In genomic region chr6:127464161-127464880, GRCh38 we compare ENCODE assay signal across 8 cellular contexts.
DNase-seq lines count a peak whose midpoint lies in the region; ATAC-seq, FAIRE-seq and TF ChIP-seq lines count a peak whose summit lies in the region.

No MANE protein-coding gene starts in this region.

- DNase-seq in GM04503 (ENCODE audit: low read depth) (peak; percentile 64), astrocyte of the cerebellum (ENCODE audit: low read depth) (peak; percentile 88), hepatic stellate cell (ENCODE audit: low spot score) (peak; percentile 70), stromal cell of bone marrow (ENCODE audit: low read depth) (peak; percentile 86), superior temporal gyrus (ENCODE audit: extremely low spot score) (no peak), islet precursor cell (no peak), urothelium cell line (ENCODE audit: low spot score) (no peak)

- no peak for TF ChIP-seq CTCF in astrocyte of the cerebellum (IDR thresholded peaks at IDR 0.05; ENCODE audit: low read depth, low read length, missing control alignments)

- no peak overlapping the region for H3K4me3 ChIP-seq in astrocyte of the cerebellum (ENCODE audit: low read depth, low read length)

- no peak for FAIRE-seq in urothelium cell line (lab: Jason Lieb, UNC)

- in situ Hi-C loops in astrocyte of the cerebellum (cut with HindIII; ENCODE audit: low sequenced_read_pairs), result no loop called here

- no peak for ATAC-seq in GM18502 (IDR thresholded peaks at IDR 0.05; ENCODE audit: poor library complexity, unreplicated experiment)

Comparison
In these comparisons a context has a peak if more than half of its experiments do, and no peak if none do; other contexts are left out.
1. DNase-seq: peak in GM04503 (single experiment), astrocyte of the cerebellum (single experiment), hepatic stellate cell (single experiment) and stromal cell of bone marrow (single experiment); none in superior temporal gyrus (single experiment), islet precursor cell (single experiment) and urothelium cell line (single experiment).